28 cellular contexts compared by ENCODE assay signal in the genomic region with DNA sequence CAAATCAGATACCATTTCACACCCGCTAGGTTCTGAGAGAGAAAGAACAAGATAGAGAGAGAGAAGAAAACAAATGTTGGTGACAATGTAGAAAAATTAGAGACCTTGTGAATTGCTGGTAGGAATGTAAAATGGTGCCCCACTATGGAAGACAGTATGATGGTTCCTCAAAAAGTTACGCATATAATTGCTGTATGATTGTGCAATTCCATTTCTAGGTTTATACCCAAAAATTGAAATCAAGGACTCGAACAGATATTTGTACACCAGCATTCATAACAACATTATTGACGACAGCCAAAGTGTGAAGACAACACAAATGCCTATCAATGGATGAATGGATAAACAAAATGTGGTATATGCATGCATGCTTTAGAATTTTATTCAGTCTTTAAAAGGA.
"Had no signal": no experiment of that assay in that cellular context is flagged by ENCODE, and none has a peak within 500 bp of the region (broad histone marks: within the 10 kb centered on the region; RNA-seq: fewer than 3 reads in every experiment).

No MANE protein-coding gene starts in this region.

- DNase-seq: activated CD4-positive, alpha-beta memory T cell treated with anti-CD3 and anti-CD28 coated beads for 36 hours; activated CD4-positive, alpha-beta T cell treated with anti-CD3 and anti-CD28 coated beads for 36 hours; activated CD4-positive, alpha-beta T cell treated with anti-CD3 and anti-CD28 coated beads, Interleukin-2, amount 10 ng/mL, durations not matched to agents 24 days and 14 days; activated CD4-positive, CD25-positive, alpha-beta regulatory T cell; activated CD4-positive, CD25-positive, alpha-beta regulatory T cell treated with anti-CD3 and anti-CD28 coated beads, Interleukin-2, amount 50 U/mL, for 72 hours; activated CD8-positive, alpha-beta memory T cell treated with anti-CD3 and anti-CD28 coated beads, Interleukin-2, amount 10 ng/mL, durations not matched to agents 7 days and 5 days; activated CD8-positive, alpha-beta memory T cell treated with anti-CD3 and anti-CD28 coated beads, Interleukin-2, amount 50 U/mL, for 4 hours; activated CD8-positive, alpha-beta T cell treated with anti-CD3 and anti-CD28 coated beads, Interleukin-2, amount 10 ng/mL, durations not matched to agents 7 days and 5 days; activated effector memory CD4-positive, alpha-beta T cell treated with Interleukin-2 at 50 U/mL for 16 hours; activated gamma-delta T cell treated with Interleukin-2 at 50 U/mL for 16 hours; activated naive CD4-positive, alpha-beta T cell treated with anti-CD3 and anti-CD28 coated beads, Interleukin-2, amount 50 U/mL, for 16 hours; activated naive CD4-positive, alpha-beta T cell treated with Interleukin-2 at 50 U/mL for 16 hours; activated T-cell treated with anti-CD3 and anti-CD28 coated beads, Interleukin-2, amount 50 U/mL, for 24 hours; amniotic stem cell; anterior cingulate cortex; body of pancreas; caudate nucleus; cortex of kidney; effector CD8-positive, alpha-beta T cell; foreskin fibroblast; head of caudate nucleus; hippocampal formation; T-helper 17 cell had no signal

- H3K27ac ChIP-seq: body of pancreas had no signal

- ATAC-seq: activated CD4-positive, alpha-beta T cell treated with anti-CD3 and anti-CD28 coated beads for 36 hours; activated CD8-positive, alpha-beta memory T cell treated with anti-CD3 and anti-CD28 coated beads, Interleukin-2, amount 10 ng/mL, durations not matched to agents 7 days and 5 days; activated CD8-positive, alpha-beta T cell treated with anti-CD3 and anti-CD28 coated beads, Interleukin-2, amount 10 ng/mL, durations not matched to agents 7 days and 5 days; activated T-helper 17 cell treated with anti-CD3 and anti-CD28 coated beads, Interleukin-2, amount 50 U/mL, for 72 hours; body of pancreas; esophagus mucosa; T-helper 17 cell had no signal

- H3K27me3 ChIP-seq: body of pancreas had no signal

- FAIRE-seq: colon, endometrium, frontal cortex had no signal

- H3K4me3 ChIP-seq: body of pancreas had no signal

- H3K9me3 ChIP-seq: body of pancreas had no signal

- H3K4me1 ChIP-seq: body of pancreas had no signal
